ENCODE assay signal across 1 cellular context in genomic region chr18:49640741-49641140, GRCh38.
TF ChIP-seq lines count a peak whose summit lies in the region.

No MANE protein-coding gene starts in this region.

TF ChIP-seq in GM23338, 12 proteins besides CTCF, POLR2A, EP300 and RAD21 (continued from another document):
- TF ChIP-seq ETS1 (IDR thresholded peaks at IDR 0.05) (no peak), NANOG (IDR thresholded peaks at IDR 0.05; ENCODE audit: borderline replicate concordance) (no peak), POLR2AphosphoS5 (IDR thresholded peaks at IDR 0.05; ENCODE audit: low read depth) (no peak), REST (IDR thresholded peaks at IDR 0.05; ENCODE audit: unreplicated experiment) (no peak), STAT1 (IDR thresholded peaks at IDR 0.05; ENCODE audit: unreplicated experiment) (no peak), EZH2phosphoT487 (IDR thresholded peaks at IDR 0.05; ENCODE audit: unreplicated experiment) (no peak), JUNB (IDR thresholded peaks at IDR 0.05; ENCODE audit: unreplicated experiment) (no peak), ZNF462 (CRISPR knock-in tag; IDR thresholded peaks at IDR 0.05) (no peak), CREB1 (CRISPR knock-in tag; IDR thresholded peaks at IDR 0.05; ENCODE audit: low read depth) (no peak), EZH2 (IDR thresholded peaks at IDR 0.05; ENCODE audit: low read depth, unreplicated experiment) (no peak)
